ENCODE assay signal across 8 cellular contexts in the genomic region with DNA sequence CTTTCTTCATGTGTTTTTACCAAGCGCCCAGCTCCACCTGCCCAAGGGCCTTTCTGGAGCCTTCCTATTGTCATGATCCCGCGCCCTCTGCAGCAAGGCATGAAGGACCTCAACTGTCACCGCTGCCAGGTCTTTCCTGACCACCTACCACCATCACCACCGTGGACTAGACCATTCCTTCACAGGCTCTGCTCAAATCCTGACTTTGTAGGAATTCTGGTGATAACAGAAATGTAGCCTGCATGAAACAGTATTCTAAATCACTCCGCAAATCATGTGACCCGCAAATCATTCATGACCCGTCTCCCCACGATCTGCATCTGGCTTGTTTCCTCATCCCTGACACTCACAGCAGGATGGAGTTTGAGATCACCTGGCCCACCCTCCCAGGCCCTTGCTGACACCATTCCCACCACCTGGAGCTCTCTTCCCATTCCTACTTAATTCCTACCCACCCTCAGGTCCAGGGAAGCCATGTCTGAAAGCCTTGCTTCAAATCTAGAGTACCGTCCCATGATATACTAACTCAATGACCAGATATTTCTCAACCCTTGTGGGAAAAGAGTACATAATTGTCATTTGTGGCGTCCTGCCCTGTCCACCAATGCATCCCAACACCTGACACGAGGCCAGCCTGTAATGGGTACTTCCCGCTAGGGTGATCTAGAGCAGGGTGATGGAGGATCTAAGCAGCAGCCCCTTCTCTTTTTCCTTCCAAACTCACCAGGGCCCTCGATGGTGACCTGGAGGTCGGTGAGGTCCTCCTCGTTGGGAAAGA. TPM values are rescaled to one million over a fixed set of nuclear protein-coding genes. Genes with fewer than 3 reads are reported as not detected.
DNase-seq lines count a peak whose midpoint lies in the region; ATAC-seq and TF ChIP-seq lines count a peak whose summit lies in the region.

No MANE protein-coding gene starts in this region.

- peak overlapping the region; percentile 93 for H3K4me2 ChIP-seq in neural progenitor cell

- peaks cover 54% of the 10 kb centered on the region for H3F3A ChIP-seq in neural progenitor cell (ENCODE audit: low read depth)

- peaks cover 24% of the 10 kb centered on the region for H3K4me1 ChIP-seq in CD4-positive, CD25-positive, alpha-beta regulatory T cell (ENCODE audit: control insufficient read depth, insufficient read depth, low read length, poor library complexity, severe bottlenecking)
- H3K4me1 ChIP-seq in neural progenitor cell: peaks cover 15% of the 10 kb centered on the region

- peak overlapping the region; percentile 91 for H3K9ac ChIP-seq in neural progenitor cell

- peaks cover 0 to 8% (median 5%) of the 10 kb centered on the region in 7 donors for H3K9me3 Mint-ChIP-seq in CD4-positive, CD25-positive, alpha-beta regulatory T cell
- peaks cover 13% of the 10 kb centered on the region for H3K9me3 Mint-ChIP-seq in neural progenitor cell

- H3K27me3 Mint-ChIP-seq in CD4-positive, CD25-positive, alpha-beta regulatory T cell: peaks cover 9% of the 10 kb centered on the region
- H3K27me3 Mint-ChIP-seq in neural progenitor cell (ENCODE audit: insufficient read depth, low read depth): peaks cover 18% of the 10 kb centered on the region

- no peaks in the 10 kb centered on the region for H3K27me3 ChIP-seq in CD4-positive, CD25-positive, alpha-beta regulatory T cell (ENCODE audit: control insufficient read depth, insufficient read depth, low read length)
- H3K27me3 ChIP-seq in MG63 (no peaks in the 10 kb centered on the region), dorsolateral prefrontal cortex (no peaks in the 10 kb centered on the region), neural progenitor cell (no peaks in the 10 kb centered on the region)

- no peak for ATAC-seq in CD4-positive, CD25-positive, alpha-beta regulatory T cell (ENCODE audit: low read depth in 2 of 2)

- H2AFZ ChIP-seq in neural progenitor cell (replicated peaks): no peak overlapping the region

- H3K4me3 Mint-ChIP-seq in CD4-positive, CD25-positive, alpha-beta regulatory T cell: peak overlapping the region; percentile 84 to 90 (median 88)
- peak overlapping the region; percentile 95 for H3K4me3 Mint-ChIP-seq in neural progenitor cell

- peaks cover 59% of the 10 kb centered on the region for H4K20me1 ChIP-seq in neural progenitor cell (ENCODE audit: low read depth)

- peaks cover 2 to 7% of the 10 kb centered on the region in 2 experiments for H3K9me3 ChIP-seq in CD4-positive, CD25-positive, alpha-beta regulatory T cell (ENCODE audit: control insufficient read depth in 2 of 2, low read length in 2 of 2)
- H3K9me3 ChIP-seq in MG63 (no peaks in the 10 kb centered on the region), neural progenitor cell (ENCODE audit: low read depth) (no peaks in the 10 kb centered on the region)

- H3K4me1 Mint-ChIP-seq in CD4-positive, CD25-positive, alpha-beta regulatory T cell: peaks cover 9 to 33% (median 27%) of the 10 kb centered on the region in 4 donors
- H3K4me1 Mint-ChIP-seq in neural progenitor cell: peaks cover 44% of the 10 kb centered on the region

- no peak for TF ChIP-seq CTCF in dorsolateral prefrontal cortex (IDR thresholded peaks at IDR 0.05 in 54 of 56, conservative IDR thresholded peaks at IDR 0.05 in 2 of 56; ENCODE audit: low read depth in 1 of 56, partially characterized antibody in 56 of 56)
- no peak for TF ChIP-seq CTCF in neural progenitor cell (IDR thresholded peaks at IDR 0.05)

- H3K4me3 ChIP-seq in CD4-positive, CD25-positive, alpha-beta regulatory T cell (ENCODE audit: low read depth, low read length): peak overlapping the region; percentile 35
- H3K4me3 ChIP-seq in MG63 (peak overlapping the region; percentile 98), dorsolateral prefrontal cortex (peak overlapping the region in 58 of 59 donors; percentile 72 to 99 (median 95)), neural progenitor cell (peak overlapping the region; percentile 88)

- H3K36me3 ChIP-seq in CD4-positive, CD25-positive, alpha-beta regulatory T cell (ENCODE audit: control insufficient read depth, insufficient read depth, low read length): peaks cover 20% of the 10 kb centered on the region
- H3K36me3 ChIP-seq in MG63 (peaks cover 58% of the 10 kb centered on the region), neural progenitor cell (peaks cover 10% of the 10 kb centered on the region)

- no peak for DNase-seq in CD4-positive, CD25-positive, alpha-beta regulatory T cell
- DNase-seq in MG63 (no peak), dorsolateral prefrontal cortex (no peak), neural progenitor cell (ENCODE audit: low spot score) (no peak), AG08395 (ENCODE audit: low spot score) (no peak), NCI-H1092 treated with DMSO at 0.1 percent for 48 hours (lab: John Stamatoyannopoulos, UW) (no peak), activated gamma-delta T cell treated with Interleukin-2 at 50 U/mL for 16 hours (no peak)
- no peak for DNase-seq in stimulated activated CD4-positive, alpha-beta T cell treated with anti-CD3 and anti-CD28 coated beads, Interleukin-12 subunit alpha, Interleukin-12 subunit beta, amount 100 ng/mL, for 4 hours

- intact Hi-C loops in dorsolateral prefrontal cortex (cut with DNase I): no loop called here

- peaks cover 23% of the 10 kb centered on the region for H3K36me3 Mint-ChIP-seq in CD4-positive, CD25-positive, alpha-beta regulatory T cell
- peaks cover 36% of the 10 kb centered on the region for H3K36me3 Mint-ChIP-seq in neural progenitor cell

- H3K79me2 ChIP-seq in neural progenitor cell (ENCODE audit: low read depth): peaks cover 55% of the 10 kb centered on the region

- H3K27ac ChIP-seq in CD4-positive, CD25-positive, alpha-beta regulatory T cell (ENCODE audit: insufficient read depth, low read length, poor library complexity, severe bottlenecking): peak overlapping the region; percentile 25
- H3K27ac ChIP-seq in dorsolateral prefrontal cortex (peak overlapping the region in 24 of 59 donors; percentile 2 to 99 (median 94)), neural progenitor cell (no peak overlapping the region)

- H3K27ac Mint-ChIP-seq in CD4-positive, CD25-positive, alpha-beta regulatory T cell: peak overlapping the region; percentile 36 to 87 (median 76)
- peak overlapping the region; percentile 72 for H3K27ac Mint-ChIP-seq in neural progenitor cell

RNA-seq across cellular contexts. Expression of a gene that starts 1.3 kb away (rescaled TPM):
- total RNA-seq in CD4-positive, CD25-positive, alpha-beta regulatory T cell: 92.9 TPM
- polyA plus RNA-seq in CD4-positive, CD25-positive, alpha-beta regulatory T cell: 10 to 100 TPM; 24.9 to 38.8 (median 33.2) TPM
- total RNA-seq in MG63 (2014; rRNA removed; shearing (Covaris generic); ENCODE audit: low replicate concordance): 369 and 440 TPM in 2 replicates
- total RNA-seq in dorsolateral prefrontal cortex (10 to 100 TPM; 22.0 to 70.5 (median 39.8) TPM), neural progenitor cell (ENCODE audit: low replicate concordance) (118 and 159 TPM in 2 replicates)

RNA-seq across cellular contexts. Expression of a gene that starts 20.5 kb away (rescaled TPM):
- total RNA-seq in CD4-positive, CD25-positive, alpha-beta regulatory T cell: 2,934 TPM
- polyA plus RNA-seq in CD4-positive, CD25-positive, alpha-beta regulatory T cell: 100 to 1,000 TPM; 527 to 727 (median 674) TPM
- total RNA-seq in MG63 (2014; rRNA removed; shearing (Covaris generic); ENCODE audit: low replicate concordance): 127 and 409 TPM in 2 replicates
- 100 to 1,000 TPM; 315 to 923 (median 541) TPM for total RNA-seq in dorsolateral prefrontal cortex
- 1,017 and 1,124 TPM in 2 replicates for total RNA-seq in neural progenitor cell (ENCODE audit: low replicate concordance)

RNA-seq across cellular contexts. Expression of a gene that starts 22.2 kb away (rescaled TPM):
- 15.9 TPM for total RNA-seq in CD4-positive, CD25-positive, alpha-beta regulatory T cell
- polyA plus RNA-seq in CD4-positive, CD25-positive, alpha-beta regulatory T cell: 1 to 10 TPM in 2 of 4 donors, under 1 TPM in 2; 0.42 to 1.3 (median 0.79) TPM
- total RNA-seq in MG63 (2014; rRNA removed; shearing (Covaris generic); ENCODE audit: low replicate concordance): 3.5 TPM in 1 of 2 replicates, not detected in the other
- total RNA-seq in dorsolateral prefrontal cortex (1 to 10 TPM in 72 of 120 experiments, under 1 TPM in 39, not detected in 9; 0.39 to 3.3 (median 1.2) TPM), neural progenitor cell (ENCODE audit: low replicate concordance) (0.15 TPM in 1 of 2 replicates, not detected in the other)

RNA-seq across cellular contexts. Expression of a gene that starts 29.7 kb away (rescaled TPM):
- total RNA-seq in CD4-positive, CD25-positive, alpha-beta regulatory T cell: not detected
- not detected for polyA plus RNA-seq in CD4-positive, CD25-positive, alpha-beta regulatory T cell
- not detected in 2 replicates for total RNA-seq in MG63 (2014; rRNA removed; shearing (Covaris generic); ENCODE audit: low replicate concordance)
- not detected for total RNA-seq in dorsolateral prefrontal cortex
- total RNA-seq in neural progenitor cell (ENCODE audit: low replicate concordance): not detected in 2 replicates

RNA-seq across cellular contexts. Expression of a gene that starts 36.0 kb away (rescaled TPM):
- total RNA-seq in CD4-positive, CD25-positive, alpha-beta regulatory T cell: not detected
- polyA plus RNA-seq in CD4-positive, CD25-positive, alpha-beta regulatory T cell: not detected
- 0.95 TPM in 1 of 2 replicates, not detected in the other for total RNA-seq in MG63 (2014; rRNA removed; shearing (Covaris generic); ENCODE audit: low replicate concordance)
- total RNA-seq in dorsolateral prefrontal cortex (1 to 10 TPM in 57 of 120 experiments, under 1 TPM in 61, not detected in 2; 0.30 to 2.3 (median 0.98) TPM), neural progenitor cell (ENCODE audit: low replicate concordance) (0.06 and 0.62 TPM in 2 replicates)

Comparison
In these comparisons a context has a peak if more than half of its experiments do, and no peak if none do; other contexts are left out.
1. H3K4me3 ChIP-seq: peak in every context shown above with its lines; median percentile 98 in MG63; 95 in dorsolateral prefrontal cortex; 88 in neural progenitor cell; 35 in CD4-positive, CD25-positive, alpha-beta regulatory T cell.